Comparison of ENCODE assay signal across 1 cellular context in genomic region chr1:156372265-156372586, GRCh38.
TF ChIP-seq lines count a peak whose summit lies in the region.

No MANE protein-coding gene starts in this region.

TF ChIP-seq in K562, 482 proteins besides CTCF, POLR2A, EP300 and RAD21 (continued from another document):
- TF ChIP-seq TOE1 (IDR thresholded peaks at IDR 0.05; ENCODE audit: borderline replicate concordance) (peak; percentile 24; the same call in 1 of the 2 replicates), TOE1 (CRISPR knock-in tag; IDR thresholded peaks at IDR 0.05; ENCODE audit: borderline replicate concordance, low read depth) (no peak), STAT5B (CRISPR knock-in tag; IDR thresholded peaks at IDR 0.05) (no peak)
TF ChIP-seq in K562: peak in this region for 3.
